Comparison of ENCODE assay signal across 10 cellular contexts in genomic region chr6:73644941-73645591, GRCh38. TPM values are rescaled to one million over a fixed set of nuclear protein-coding genes. Genes with fewer than 3 reads are reported as not detected.
A peak's percentile ranks its signal among the peaks of the same experiment; 100 is the strongest.
DNase-seq lines count a peak whose midpoint lies in the region; ATAC-seq, FAIRE-seq and TF ChIP-seq lines count a peak whose summit lies in the region.
"Had no signal": no experiment of that assay in that cellular context is flagged by ENCODE, and none has a peak within 500 bp of the region (broad histone marks: within the 10 kb centered on the region; RNA-seq: fewer than 3 reads in every experiment).

No MANE protein-coding gene starts in this region.

- peak overlapping the region; percentile 77 to 81 for H3K27ac Mint-ChIP-seq in activated naive CD4-positive, alpha-beta T cell treated with anti-CD3 and anti-CD28 coated beads, Interleukin-2, amount 50 U/mL, for 72 hours

- H3K27me3 ChIP-seq in transverse colon, result no peaks in the 10 kb centered on the region

- H3K27me3 Mint-ChIP-seq in activated T-cell treated with anti-CD3 and anti-CD28 coated beads, Interleukin-2, amount 50 U/mL, for 4 hours (ENCODE audit: low read depth), result no peaks in the 10 kb centered on the region

- intact Hi-C loops in transverse colon (cut with DNase I; ENCODE audit: low total_unique reads), result no loop called here

- peaks cover 7% of the 10 kb centered on the region for H3K36me3 Mint-ChIP-seq in activated T-cell treated with anti-CD3 and anti-CD28 coated beads, Interleukin-2, amount 50 U/mL, for 4 hours (ENCODE audit: insufficient read depth)
- peaks cover 0 to 5% of the 10 kb centered on the region in 2 donors for H3K36me3 Mint-ChIP-seq in activated naive CD4-positive, alpha-beta T cell treated with anti-CD3 and anti-CD28 coated beads, Interleukin-2, amount 50 U/mL, for 72 hours

- H3K4me1 Mint-ChIP-seq in activated T-cell treated with anti-CD3 and anti-CD28 coated beads, Interleukin-2, amount 50 U/mL, for 4 hours (ENCODE audit: low read depth), result peaks cover 11% of the 10 kb centered on the region

- FAIRE-seq in islet of Langerhans (lab: Jason Lieb, UNC), result peak; percentile 85

- H3K9me3 ChIP-seq in transverse colon, result no peaks in the 10 kb centered on the region

- 34 to 61% methylated on average over 4 to 10 of the region's 10 CpGs for WGBS in transverse colon (ENCODE audit: low coverage in 1 of 2), 2 donors

- peak overlapping the region in 3 of 4 donors; percentile 20 to 45 (median 32) for H3K4me3 ChIP-seq in transverse colon

- no peak for TF ChIP-seq CTCF in transverse colon (IDR thresholded peaks at IDR 0.05)

- no peak for TF ChIP-seq POLR2A in transverse colon (IDR thresholded peaks at IDR 0.05)

- TF ChIP-seq EP300 in transverse colon (IDR thresholded peaks at IDR 0.05; ENCODE audit: low read depth), result no peak

- peaks cover 0 to 19% (median 7%) of the 10 kb centered on the region in 4 donors for H3K36me3 ChIP-seq in transverse colon

- H3K9me3 Mint-ChIP-seq in activated T-cell treated with anti-CD3 and anti-CD28 coated beads, Interleukin-2, amount 50 U/mL, for 4 hours, result no peaks in the 10 kb centered on the region
- H3K9me3 Mint-ChIP-seq in activated naive CD4-positive, alpha-beta T cell treated with anti-CD3 and anti-CD28 coated beads, Interleukin-2, amount 50 U/mL, for 72 hours, result no peaks in the 10 kb centered on the region

- peak; percentile 28 to 40 for ATAC-seq in activated T-cell treated with anti-CD3 and anti-CD28 coated beads, Interleukin-2, amount 50 U/mL, for 4 hours
- ATAC-seq in activated naive CD4-positive, alpha-beta T cell treated with anti-CD3 and anti-CD28 coated beads, Interleukin-2, amount 50 U/mL, for 72 hours, result peak in 1 of 2 donors; percentile 11
- ATAC-seq in HG03159 (IDR thresholded peaks at IDR 0.05; ENCODE audit: unreplicated experiment), result no peak

- H3K4me1 ChIP-seq in transverse colon, result peaks cover 0 to 7% (median 0%) of the 10 kb centered on the region in 4 donors

- H3K27ac ChIP-seq in transverse colon, result peak overlapping the region in 1 of 4 donors; percentile 7

- in situ Hi-C loops in transverse colon (cut with MboI; ENCODE audit: low pct_ligation_motif_present in 1 of 4, low pct_unique_long_range_greater_than_20kb in 1 of 4, low sequenced_read_pairs in 3 of 4), result no loop called here

- peak overlapping the region; percentile 84 for H3K4me3 Mint-ChIP-seq in activated T-cell treated with anti-CD3 and anti-CD28 coated beads, Interleukin-2, amount 50 U/mL, for 4 hours

- no peak for DNase-seq in activated T-cell treated with anti-CD3 and anti-CD28 coated beads, Interleukin-2, amount 50 U/mL, for 4 hours
- no peak for DNase-seq in activated T-cell treated with anti-CD3 and anti-CD28 coated beads, Interleukin-2, amount 50 U/mL, for 1 hour
- no peak for DNase-seq in activated naive CD4-positive, alpha-beta T cell treated with anti-CD3 and anti-CD28 coated beads, Interleukin-2, amount 50 U/mL, for 72 hours (ENCODE audit: low spot score in 2 of 2)
- DNase-seq in transverse colon (no peak), occipital lobe (lab: John Stamatoyannopoulos, UW) (no peak)
- no peak for DNase-seq in activated CD4-positive, CD25-positive, alpha-beta regulatory T cell (lab: John Stamatoyannopoulos, UW)
- DNase-seq: amniotic stem cell, DND-41 had no signal

RNA-seq across cellular contexts. Expression of gene SLC17A5, which starts 8.7 kb away (rescaled TPM):
- total RNA-seq in activated T-cell treated with anti-CD3 and anti-CD28 coated beads, Interleukin-2, amount 50 U/mL, for 4 hours, result 1 to 10 TPM; 2.8 to 3.5 (median 3.1) TPM
- total RNA-seq in activated naive CD4-positive, alpha-beta T cell treated with anti-CD3 and anti-CD28 coated beads, Interleukin-2, amount 50 U/mL, for 72 hours, result 1 to 10 TPM; 5.3 to 7.2 TPM
- total RNA-seq in transverse colon, result 10 to 100 TPM; 13.7 to 57.3 (median 32.8) TPM
- total RNA-seq in occipital lobe, result 27.9 TPM

RNA-seq across cellular contexts. Expression of gene CD109, which starts 50.9 kb away (rescaled TPM):
- 10 to 100 TPM; 10.1 to 20.7 (median 11.2) TPM for total RNA-seq in activated T-cell treated with anti-CD3 and anti-CD28 coated beads, Interleukin-2, amount 50 U/mL, for 4 hours
- 10 to 100 TPM; 15.4 to 30.3 TPM for total RNA-seq in activated naive CD4-positive, alpha-beta T cell treated with anti-CD3 and anti-CD28 coated beads, Interleukin-2, amount 50 U/mL, for 72 hours
- 1 to 10 TPM; 1.9 to 7.4 (median 4.8) TPM for total RNA-seq in transverse colon
- 1.6 TPM for total RNA-seq in occipital lobe
